1 cellular context compared by ENCODE assay signal in the genomic region with DNA sequence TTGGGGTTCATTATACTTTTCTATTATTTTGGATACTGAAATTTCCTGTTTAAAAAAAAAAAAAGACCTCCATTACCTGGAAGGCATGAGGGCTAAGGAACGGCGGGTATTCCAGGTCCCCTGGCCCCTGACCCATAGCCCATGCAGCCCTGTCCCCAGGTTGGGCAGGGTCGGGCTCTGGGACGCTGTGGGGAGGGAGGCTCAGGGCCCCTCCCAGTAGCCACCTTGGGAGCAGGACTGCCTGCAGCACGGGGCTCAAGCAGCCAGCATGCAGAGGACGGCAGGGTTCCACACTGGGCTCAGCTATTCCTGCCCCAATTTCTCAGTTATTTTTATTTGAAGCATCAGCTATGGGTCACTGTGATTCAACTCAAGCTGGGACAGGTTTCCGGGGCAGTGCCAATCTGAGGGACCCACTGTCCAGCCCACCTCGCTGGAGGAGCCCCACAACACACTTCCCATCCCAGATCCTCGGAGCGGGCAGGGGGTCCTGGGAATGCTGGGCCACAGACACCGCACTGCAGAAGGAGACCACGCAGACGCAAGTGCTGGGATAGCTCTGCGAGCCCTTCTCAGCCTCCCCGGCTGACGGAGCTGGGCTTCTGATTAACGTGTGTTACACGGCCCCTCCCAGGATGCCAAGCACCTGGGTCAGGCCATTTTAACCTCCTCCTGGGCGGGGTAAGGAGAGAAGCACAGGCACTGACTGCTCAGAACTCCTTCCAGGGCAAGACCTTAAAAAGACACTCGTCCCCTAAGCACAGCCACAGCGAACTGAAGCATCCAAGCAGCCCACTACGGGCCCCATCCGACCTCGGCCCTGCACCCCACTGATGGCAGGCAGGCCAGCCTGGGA.
TF ChIP-seq lines count a peak whose summit lies in the region.

No MANE protein-coding gene starts in this region.

TF ChIP-seq in IMR-90, 13 proteins besides CTCF, POLR2A, EP300 and RAD21 (continued from another document):
- TF ChIP-seq USF2 (IDR thresholded peaks at IDR 0.05; ENCODE audit: low read depth, low read length): no peak
- no peak for TF ChIP-seq NFE2L2 (IDR thresholded peaks at IDR 0.05; ENCODE audit: low read depth, low read length)
- TF ChIP-seq MAZ (IDR thresholded peaks at IDR 0.05; ENCODE audit: borderline replicate concordance, low read depth, low read length): no peak
- TF ChIP-seq CEBPB (IDR thresholded peaks at IDR 0.05; ENCODE audit: low read depth, low read length): no peak
- TF ChIP-seq MAFK (IDR thresholded peaks at IDR 0.05; ENCODE audit: low read depth, low read length): no peak
